Comparison of ENCODE assay signal across 18 cellular contexts in genomic region chr10:11893749-11894278, GRCh38.
"Had no signal": no experiment of that assay in that cellular context is flagged by ENCODE, and none has a peak within 500 bp of the region (broad histone marks: within the 10 kb centered on the region; RNA-seq: fewer than 3 reads in every experiment).

No MANE protein-coding gene starts in this region.

- H3K36me3 ChIP-seq: heart left ventricle, neutrophil, pancreas, right atrium auricular region had no signal

- H3K9me3 ChIP-seq: heart left ventricle, neutrophil, pancreas, psoas muscle, right atrium auricular region had no signal

- H3K27me3 Mint-ChIP-seq: activated naive CD8-positive, alpha-beta T cell treated with anti-CD3 and anti-CD28 coated beads, Interleukin-2, amount 50 U/mL, for 24 hours; natural killer cell treated with Interleukin-12 subunit alpha and Interleukin-12 subunit beta and Interleukin-15 and Interleukin-18, amount 100 ng/mL, for 72 hours had no signal

- H3K9me3 Mint-ChIP-seq: activated naive CD8-positive, alpha-beta T cell treated with anti-CD3 and anti-CD28 coated beads, Interleukin-2, amount 50 U/mL, for 24 hours; activated T-cell treated with anti-CD3 and anti-CD28 coated beads, Interleukin-2, amount 50 U/mL, for 72 hours; natural killer cell treated with Interleukin-12 subunit alpha and Interleukin-12 subunit beta and Interleukin-15 and Interleukin-18, amount 100 ng/mL, for 72 hours; WTC11 had no signal

- H3K4me3 ChIP-seq: heart left ventricle, pancreas, psoas muscle, right atrium auricular region had no signal

- DNase-seq: activated CD4-positive, alpha-beta T cell treated with anti-CD3 and anti-CD28 coated beads, Interleukin-2, amount 50 U/mL, for 4 hours; activated gamma-delta T cell; activated naive CD4-positive, alpha-beta T cell treated with anti-CD3 and anti-CD28 coated beads, Interleukin-2, amount 50 U/mL, for 16 hours; activated naive CD8-positive, alpha-beta T cell treated with anti-CD3 and anti-CD28 coated beads, Interleukin-2, amount 50 U/mL, for 24 hours; activated T-cell treated with anti-CD3 and anti-CD28 coated beads, Interleukin-2, amount 50 U/mL, for 72 hours; cerebellar nuclear complex; islet precursor cell; left cardiac atrium; pancreas; psoas muscle; stimulated activated CD4-positive, alpha-beta T cell treated with anti-CD3 and anti-CD28 coated beads, Interleukin-4, amount 100 ng/mL, for 24 hours; stimulated activated naive CD4-positive, alpha-beta T cell treated with Interleukin-2 at 50 U/mL for 16 hours; T-helper 9 cell had no signal

- H3K4me3 Mint-ChIP-seq: activated naive CD8-positive, alpha-beta T cell treated with anti-CD3 and anti-CD28 coated beads, Interleukin-2, amount 50 U/mL, for 24 hours; activated T-cell treated with anti-CD3 and anti-CD28 coated beads, Interleukin-2, amount 50 U/mL, for 72 hours; natural killer cell treated with Interleukin-12 subunit alpha and Interleukin-12 subunit beta and Interleukin-15 and Interleukin-18, amount 100 ng/mL, for 72 hours; WTC11 had no signal

- ATAC-seq: activated naive CD8-positive, alpha-beta T cell treated with anti-CD3 and anti-CD28 coated beads, Interleukin-2, amount 50 U/mL, for 24 hours; activated T-cell treated with anti-CD3 and anti-CD28 coated beads, Interleukin-2, amount 50 U/mL, for 72 hours; heart left ventricle; psoas muscle; WTC11 had no signal

- H3K27ac Mint-ChIP-seq: activated naive CD8-positive, alpha-beta T cell treated with anti-CD3 and anti-CD28 coated beads, Interleukin-2, amount 50 U/mL, for 24 hours; activated T-cell treated with anti-CD3 and anti-CD28 coated beads, Interleukin-2, amount 50 U/mL, for 72 hours; natural killer cell treated with Interleukin-12 subunit alpha and Interleukin-12 subunit beta and Interleukin-15 and Interleukin-18, amount 100 ng/mL, for 72 hours; WTC11 had no signal

- H3K4me1 Mint-ChIP-seq: activated naive CD8-positive, alpha-beta T cell treated with anti-CD3 and anti-CD28 coated beads, Interleukin-2, amount 50 U/mL, for 24 hours; WTC11 had no signal

- H3K27ac ChIP-seq: heart left ventricle, neutrophil, pancreas, psoas muscle, right atrium auricular region had no signal

- H3K36me3 Mint-ChIP-seq: natural killer cell treated with Interleukin-12 subunit alpha and Interleukin-12 subunit beta and Interleukin-15 and Interleukin-18, amount 100 ng/mL, for 72 hours; WTC11 had no signal

- H3K27me3 ChIP-seq: heart left ventricle, neutrophil, pancreas, right atrium auricular region had no signal

- H3K4me1 ChIP-seq: heart left ventricle, pancreas, psoas muscle, right atrium auricular region had no signal
